ENCODE assay signal across 2 cellular contexts in genomic region chr19:1860133-1860775, GRCh38.
A peak's percentile ranks its signal among the peaks of the same experiment; 100 is the strongest.
TF ChIP-seq lines count a peak whose summit lies in the region.

No MANE protein-coding gene starts in this region.

TF ChIP-seq in Ishikawa, 13 proteins besides CTCF, POLR2A, EP300 and RAD21:
- TF ChIP-seq USF1 (IDR thresholded peaks at IDR 0.05) (no peak), CEBPB (IDR thresholded peaks at IDR 0.05) (no peak), EGR1 (IDR thresholded peaks at IDR 0.05) (peak; percentile 41; the same call in 1 of the 2 replicates), TEAD4 (IDR thresholded peaks at IDR 0.05) (no peak), CREB1 (IDR thresholded peaks at IDR 0.05; ENCODE audit: low read depth) (no peak), NFIC (IDR thresholded peaks at IDR 0.05) (no peak)
TF ChIP-seq in Ishikawa: peak in this region for 1.

TF ChIP-seq in endothelial cell of umbilical vein, 7 proteins besides CTCF, POLR2A, EP300 and RAD21:
- TF ChIP-seq JUN (IDR thresholded peaks at IDR 0.05; ENCODE audit: borderline replicate concordance, insufficient read depth, insufficient read length, low read depth) (no peak), POLR2AphosphoS5 (IDR thresholded peaks at IDR 0.05; ENCODE audit: insufficient read depth, low read depth, low read length) (no peak), MAX (IDR thresholded peaks at IDR 0.05; ENCODE audit: insufficient read depth, insufficient read length) (no peak), MYC (IDR thresholded peaks at IDR 0.05; ENCODE audit: low read depth, low read length) (no peak), GATA2 (IDR thresholded peaks at IDR 0.05; ENCODE audit: insufficient read depth, insufficient read length, low read depth, low read length) (no peak), EZH2 (IDR thresholded peaks at IDR 0.05; ENCODE audit: borderline replicate concordance, low read depth, low read length, severe bottlenecking) (no peak), FOS (IDR thresholded peaks at IDR 0.05; ENCODE audit: borderline replicate concordance, insufficient read depth, low read length) (no peak)
